ENCODE assay signal across 12 cellular contexts in genomic region chr17:13003454-13003851, GRCh38. TPM values are rescaled to one million over a fixed set of nuclear protein-coding genes. Genes with fewer than 3 reads are reported as not detected.
A peak's percentile ranks its signal among the peaks of the same experiment; 100 is the strongest.
DNase-seq lines count a peak whose midpoint lies in the region; ATAC-seq and TF ChIP-seq lines count a peak whose summit lies in the region.
"Had no signal": no experiment of that assay in that cellular context is flagged by ENCODE, and none has a peak within 500 bp of the region (broad histone marks: within the 10 kb centered on the region; RNA-seq: fewer than 3 reads in every experiment).

No MANE protein-coding gene starts in this region.

- POLR2A ChIA-PET in naive thymus-derived CD4-positive, alpha-beta T cell (lab: Charles Lee): no interaction called here
- POLR2A ChIA-PET in activated CD4-positive, alpha-beta memory T cell treated with anti-CD3 and anti-CD28 coated beads for 36 hours (lab: Charles Lee): interaction anchor here (2.2 kb wide), 1 partner anchor 15 kb away, joined by 9 read pairs; the partner anchor contains the start of gene ELAC2

- no peaks in the 10 kb centered on the region for H3K4me1 ChIP-seq in naive thymus-derived CD4-positive, alpha-beta T cell (ENCODE audit: control insufficient read depth in 2 of 2, insufficient read depth in 2 of 2, low read length in 2 of 2)
- H3K4me1 ChIP-seq in osteoblast (ENCODE audit: insufficient read depth, low read length): no peaks in the 10 kb centered on the region

- intact Hi-C loops in naive thymus-derived CD4-positive, alpha-beta T cell (cut with micrococcal nuclease): loop anchor here in 1 of 2 donors (5.0 kb wide), 1 partner anchor 821 kb away; no protein-coding TSS in a partner anchor
- intact Hi-C loops in activated CD4-positive, alpha-beta memory T cell treated with anti-CD3 and anti-CD28 coated beads for 36 hours (cut with micrococcal nuclease): loop anchor here (5.0 kb wide), 1 partner anchor 746 kb away; no protein-coding TSS in a partner anchor

- no peaks in the 10 kb centered on the region for H3K79me2 ChIP-seq in osteoblast (ENCODE audit: insufficient read depth, low read length)

- TF ChIP-seq CTCF in C4-2B (conservative IDR thresholded peaks at IDR 0.05) (peak; percentile 65), endothelial cell (IDR thresholded peaks at IDR 0.05; ENCODE audit: unreplicated experiment) (peak; percentile 5), osteoblast (IDR thresholded peaks at IDR 0.05; ENCODE audit: extremely low read depth, low read depth, low read length) (no peak)

- no peak overlapping the region for H2AFZ ChIP-seq in osteoblast (ENCODE audit: low read length)

- H3K27ac ChIP-seq in C4-2B (no peak overlapping the region), osteoblast (ENCODE audit: low read depth, low read length) (no peak overlapping the region)
- no peak overlapping the region for H3K27ac ChIP-seq in naive thymus-derived CD4-positive, alpha-beta T cell (ENCODE audit: low read depth, low read length)

- peaks cover 10% of the 10 kb centered on the region for H3K36me3 Mint-ChIP-seq in endothelial cell (ENCODE audit: low read depth, unreplicated experiment)
- peaks cover under 1 to 38% (median 7%) of the 10 kb centered on the region in 5 donors for H3K36me3 Mint-ChIP-seq in naive thymus-derived CD4-positive, alpha-beta T cell
- H3K36me3 Mint-ChIP-seq in activated CD4-positive, alpha-beta memory T cell treated with anti-CD3 and anti-CD28 coated beads for 36 hours: peaks cover 28% of the 10 kb centered on the region

- peak; percentile 24 for ATAC-seq in HG02642 (IDR thresholded peaks at IDR 0.05; ENCODE audit: poor library complexity, unreplicated experiment)
- ATAC-seq in naive thymus-derived CD4-positive, alpha-beta T cell: peak; percentile 41

- no peak overlapping the region for H3K27ac Mint-ChIP-seq in endothelial cell (ENCODE audit: unreplicated experiment)
- peak overlapping the region in 3 of 9 donors; percentile 11 to 85 (median 61) for H3K27ac Mint-ChIP-seq in naive thymus-derived CD4-positive, alpha-beta T cell
- no peak overlapping the region for H3K27ac Mint-ChIP-seq in activated CD4-positive, alpha-beta memory T cell treated with anti-CD3 and anti-CD28 coated beads for 36 hours
- H3K27ac Mint-ChIP-seq: activated CD4-positive, alpha-beta memory T cell treated with anti-CD3 and anti-CD28 coated beads, Interleukin-2, amount 10 ng/mL, durations not matched to agents 7 days and 5 days; activated naive CD4-positive, alpha-beta T cell treated with anti-CD3 and anti-CD28 coated beads, Interleukin-2, amount 50 U/mL, for 24 hours; progenitor cell of endocrine pancreas had no signal

- H3K36me3 ChIP-seq in naive thymus-derived CD4-positive, alpha-beta T cell (ENCODE audit: control insufficient read depth in 2 of 3, insufficient read depth in 3 of 3, low read length in 3 of 3): peaks cover 4 to 88% (median 31%) of the 10 kb centered on the region in 3 experiments
- peaks cover 80% of the 10 kb centered on the region for H3K36me3 ChIP-seq in osteoblast (ENCODE audit: insufficient read depth, low read length)

- H3K4me3 ChIP-seq in naive thymus-derived CD4-positive, alpha-beta T cell (ENCODE audit: low read length): no peak overlapping the region
- no peak overlapping the region for H3K4me3 ChIP-seq in osteoblast (ENCODE audit: insufficient read depth, low read length)

- DNase-seq in endothelial cell (ENCODE audit: low spot score): no peak
- no peak for DNase-seq in naive thymus-derived CD4-positive, alpha-beta T cell
- DNase-seq in activated CD4-positive, alpha-beta memory T cell treated with anti-CD3 and anti-CD28 coated beads for 36 hours: no peak
- no peak for DNase-seq in RKO (ENCODE audit: low spot score)
- no peak for DNase-seq in osteoblast (ENCODE audit: insufficient read length, low spot score, missing footprints)
- no peak for DNase-seq in putamen (ENCODE audit: low spot score)

- no peak overlapping the region for H3K4me2 ChIP-seq in osteoblast (ENCODE audit: insufficient read depth, low read length)

- H4K20me1 ChIP-seq in osteoblast (ENCODE audit: insufficient read depth, low read length): peaks cover 3% of the 10 kb centered on the region

- no peaks in the 10 kb centered on the region for H3K4me1 Mint-ChIP-seq in endothelial cell (ENCODE audit: unreplicated experiment)
- peaks cover 0 to 11% (median 5%) of the 10 kb centered on the region in 7 donors for H3K4me1 Mint-ChIP-seq in naive thymus-derived CD4-positive, alpha-beta T cell
- H3K4me1 Mint-ChIP-seq in activated CD4-positive, alpha-beta memory T cell treated with anti-CD3 and anti-CD28 coated beads for 36 hours (ENCODE audit: low read depth): peaks cover 2% of the 10 kb centered on the region
- H3K4me1 Mint-ChIP-seq: activated CD4-positive, alpha-beta memory T cell treated with anti-CD3 and anti-CD28 coated beads, Interleukin-2, amount 10 ng/mL, durations not matched to agents 7 days and 5 days; H9 had no signal

- no peaks in the 10 kb centered on the region for H3K9me3 ChIP-seq in naive thymus-derived CD4-positive, alpha-beta T cell (ENCODE audit: control insufficient read depth in 2 of 3, low read length in 3 of 3)
- no peaks in the 10 kb centered on the region for H3K9me3 ChIP-seq in osteoblast (ENCODE audit: low read depth, low read length)

- no peaks in the 10 kb centered on the region for H3K27me3 ChIP-seq in naive thymus-derived CD4-positive, alpha-beta T cell (ENCODE audit: control insufficient read depth in 2 of 2, insufficient read depth in 2 of 2, low read length in 2 of 2)
- no peaks in the 10 kb centered on the region for H3K27me3 ChIP-seq in osteoblast (ENCODE audit: insufficient read depth, low read length)

- H3K4me3 Mint-ChIP-seq in endothelial cell (ENCODE audit: unreplicated experiment): no peak overlapping the region
- H3K4me3 Mint-ChIP-seq in naive thymus-derived CD4-positive, alpha-beta T cell: no peak overlapping the region
- H3K4me3 Mint-ChIP-seq in activated CD4-positive, alpha-beta memory T cell treated with anti-CD3 and anti-CD28 coated beads for 36 hours: no peak overlapping the region
- H3K4me3 Mint-ChIP-seq: activated CD4-positive, alpha-beta memory T cell treated with anti-CD3 and anti-CD28 coated beads, Interleukin-2, amount 10 ng/mL, durations not matched to agents 7 days and 5 days; H9 had no signal

- H3K9me3 Mint-ChIP-seq in endothelial cell (ENCODE audit: unreplicated experiment): no peaks in the 10 kb centered on the region
- peaks cover 0 to 2% (median 0%) of the 10 kb centered on the region in 11 donors for H3K9me3 Mint-ChIP-seq in naive thymus-derived CD4-positive, alpha-beta T cell
- no peaks in the 10 kb centered on the region for H3K9me3 Mint-ChIP-seq in activated CD4-positive, alpha-beta memory T cell treated with anti-CD3 and anti-CD28 coated beads for 36 hours
- H3K9me3 Mint-ChIP-seq: activated CD4-positive, alpha-beta memory T cell treated with anti-CD3 and anti-CD28 coated beads, Interleukin-2, amount 10 ng/mL, durations not matched to agents 7 days and 5 days; activated naive CD4-positive, alpha-beta T cell treated with anti-CD3 and anti-CD28 coated beads, Interleukin-2, amount 50 U/mL, for 24 hours; H9 had no signal

- no peaks in the 10 kb centered on the region for H3K27me3 Mint-ChIP-seq in endothelial cell (ENCODE audit: unreplicated experiment)
- H3K27me3 Mint-ChIP-seq in naive thymus-derived CD4-positive, alpha-beta T cell: no peaks in the 10 kb centered on the region
- no peaks in the 10 kb centered on the region for H3K27me3 Mint-ChIP-seq in activated CD4-positive, alpha-beta memory T cell treated with anti-CD3 and anti-CD28 coated beads for 36 hours
- H3K27me3 Mint-ChIP-seq: activated CD4-positive, alpha-beta memory T cell treated with anti-CD3 and anti-CD28 coated beads, Interleukin-2, amount 10 ng/mL, durations not matched to agents 7 days and 5 days; activated naive CD4-positive, alpha-beta T cell treated with anti-CD3 and anti-CD28 coated beads, Interleukin-2, amount 50 U/mL, for 24 hours; progenitor cell of endocrine pancreas had no signal

- CTCF ChIA-PET in naive thymus-derived CD4-positive, alpha-beta T cell (lab: Charles Lee): interaction anchor here (1.5 to 3.9 kb wide), 3 partner anchors 12 to 27 kb away, joined by 3 to 20 read pairs (median 7); partner anchors contain the start of gene ELAC2
- CTCF ChIA-PET in activated CD4-positive, alpha-beta memory T cell treated with anti-CD3 and anti-CD28 coated beads for 36 hours (lab: Charles Lee): interaction anchor here (1.4 to 5.2 kb wide), 5 partner anchors 10 to 823 kb away, joined by 4 to 38 read pairs (median 8); no protein-coding TSS in a partner anchor

RNA-seq across cellular contexts. Expression of gene ELAC2, which starts 14.4 kb away (rescaled TPM):
- total RNA-seq in endothelial cell (ENCODE audit: unreplicated experiment) (73.7 TPM), osteoblast (41.6 and 43.9 TPM in 2 replicates)
- 10 to 100 TPM; 65.2 to 78.9 (median 75.3) TPM for total RNA-seq in naive thymus-derived CD4-positive, alpha-beta T cell
- 10 to 100 TPM; 43.4 to 79.3 TPM for polyA plus RNA-seq in naive thymus-derived CD4-positive, alpha-beta T cell
- total RNA-seq in activated CD4-positive, alpha-beta memory T cell treated with anti-CD3 and anti-CD28 coated beads for 36 hours: 10 to 100 TPM; 63.1 to 64.2 TPM
